ENCODE assay signal across 8 cellular contexts in genomic region chr2:119174216-119174992, GRCh38. TPM values are rescaled to one million over a fixed set of nuclear protein-coding genes. Genes with fewer than 3 reads are reported as not detected.
DNase-seq lines count a peak whose midpoint lies in the region; ATAC-seq and TF ChIP-seq lines count a peak whose summit lies in the region.

No MANE protein-coding gene starts in this region.

- H3K27me3 Mint-ChIP-seq in CD14-positive monocyte (ENCODE audit: low read depth in 3 of 3) (peaks cover 1 to 8% (median 6%) of the 10 kb centered on the region in 3 donors), T-cell (peaks cover 0 to 4% of the 10 kb centered on the region in 2 donors)

- ATAC-seq in GM19043 (IDR thresholded peaks at IDR 0.05; ENCODE audit: low read depth, unreplicated experiment), result peak; percentile 70
- ATAC-seq in T-cell (replicated peaks in 1 of 4), result peak; percentile 34 to 71 (median 44)
- ATAC-seq in GM19463 (IDR thresholded peaks at IDR 0.05; ENCODE audit: unreplicated experiment), result no peak

- CTCF ChIA-PET in T-cell (lab: Charles Lee), result interaction anchor here in 1 of 2 donors (1.6 kb wide), 1 partner anchor 293 kb away, joined by 5 read pairs; no protein-coding TSS in a partner anchor

- POLR2A ChIA-PET in T-cell (lab: Charles Lee), result no interaction called here

- TF ChIP-seq CTCF in CD14-positive monocyte (IDR thresholded peaks at IDR 0.05) (peak; percentile 93), astrocyte of the cerebellum (IDR thresholded peaks at IDR 0.05; ENCODE audit: low read depth, low read length, missing control alignments) (peak; percentile 65)

- H3K36me3 Mint-ChIP-seq in CD14-positive monocyte (no peaks in the 10 kb centered on the region), T-cell (no peaks in the 10 kb centered on the region)

- in situ Hi-C loops in astrocyte of the cerebellum (cut with HindIII; ENCODE audit: low sequenced_read_pairs), result no loop called here

- DNase-seq in CD14-positive monocyte (ENCODE audit: low spot score) (peak; percentile 58), T-cell (peak in 30 of 34 experiments; percentile 5 to 64 (median 32)), astrocyte of the cerebellum (ENCODE audit: low read depth) (no peak), left kidney (ENCODE audit: low read depth, low spot score) (peak; percentile 67)
- DNase-seq in Jurkat, Clone E6-1 (ENCODE audit: low read depth, low spot score), result peak; percentile 39
- peak; percentile 9 for DNase-seq in stimulated activated CD8-positive, alpha-beta memory T cell treated with anti-CD3 and anti-CD28 coated beads, Interleukin-15, amount 100 ng/mL, for 1 hour (ENCODE audit: low read depth)

- intact Hi-C loops in CD14-positive monocyte (cut with micrococcal nuclease), result loop anchor here (2.0 to 10.0 kb wide), 3 partner anchors 160 to 292 kb away; no protein-coding TSS in a partner anchor

- H3K27ac Mint-ChIP-seq in CD14-positive monocyte, result no peak overlapping the region
- peak overlapping the region in 1 of 2 donors; percentile 22 for H3K27ac Mint-ChIP-seq in T-cell

- H3K4me3 Mint-ChIP-seq in CD14-positive monocyte (no peak overlapping the region), T-cell (no peak overlapping the region)

- H3K4me1 Mint-ChIP-seq in CD14-positive monocyte, result no peaks in the 10 kb centered on the region
- H3K4me1 Mint-ChIP-seq in T-cell, result no peaks in the 10 kb centered on the region

- no peak overlapping the region for H3K4me3 ChIP-seq in Jurkat, Clone E6-1 (ENCODE audit: low read length)
- no peak overlapping the region for H3K4me3 ChIP-seq in astrocyte of the cerebellum (ENCODE audit: low read depth, low read length)

- H3K9me3 Mint-ChIP-seq in CD14-positive monocyte, result no peaks in the 10 kb centered on the region
- no peaks in the 10 kb centered on the region for H3K9me3 Mint-ChIP-seq in T-cell

RNA-seq across cellular contexts. Expression of gene C1QL2, which starts 15.9 kb away (rescaled TPM):
- polyA plus RNA-seq in CD14-positive monocyte, result not detected
- not detected for polyA plus RNA-seq in Jurkat, Clone E6-1 (2012; ENCODE audit: insufficient read depth, insufficient read length)
- not detected for total RNA-seq in T-cell

RNA-seq across cellular contexts. Expression of gene STEAP3, which starts 49.2 kb away (rescaled TPM):
- 1 to 10 TPM; 3.0 to 3.3 TPM for polyA plus RNA-seq in CD14-positive monocyte
- polyA plus RNA-seq in Jurkat, Clone E6-1 (2012; ENCODE audit: insufficient read depth, insufficient read length), result not detected
- total RNA-seq in T-cell, result under 1 TPM; 0.20 to 0.46 (median 0.23) TPM
